ENCODE assay signal across 9 cellular contexts in genomic region chr11:125263268-125263790, GRCh38.
A peak's percentile ranks its signal among the peaks of the same experiment; 100 is the strongest.
DNase-seq lines count a peak whose midpoint lies in the region; ATAC-seq and TF ChIP-seq lines count a peak whose summit lies in the region.
"Had no signal": no experiment of that assay in that cellular context is flagged by ENCODE, and none has a peak within 500 bp of the region (broad histone marks: within the 10 kb centered on the region; RNA-seq: fewer than 3 reads in every experiment).

No MANE protein-coding gene starts in this region.

- H3K27me3 ChIP-seq in HAP-1 (ENCODE audit: low read depth) = no peaks in the 10 kb centered on the region
- no peaks in the 10 kb centered on the region for H3K27me3 ChIP-seq in brain microvascular endothelial cell (replicated peaks)

- no peaks in the 10 kb centered on the region for H3K36me3 Mint-ChIP-seq in activated T-cell treated with anti-CD3 and anti-CD28 coated beads, Interleukin-2, amount 50 U/mL, for 4 hours (ENCODE audit: insufficient read depth)
- no peaks in the 10 kb centered on the region for H3K36me3 Mint-ChIP-seq in stimulated activated memory B cell treated with anti-CD40 and anti-IgM and Interleukin-4, amounts not matched to agents 10 μg/mL and 1 μg/mL and 100 μg/mL, for 72 hours
- H3K36me3 Mint-ChIP-seq: activated naive CD8-positive, alpha-beta T cell had no signal

- peaks cover 8% of the 10 kb centered on the region for H3K4me1 ChIP-seq in HAP-1

- ATAC-seq in stimulated activated naive CD8-positive, alpha-beta T cell treated with anti-CD3 and anti-CD28 coated beads, Interleukin-15, amount 100 ng/mL, for 72 hours = no peak
- no peak for ATAC-seq in activated T-cell treated with anti-CD3 and anti-CD28 coated beads, Interleukin-2, amount 50 U/mL, for 4 hours
- ATAC-seq in stimulated activated memory B cell treated with anti-CD40 and anti-IgM and Interleukin-4, amounts not matched to agents 10 μg/mL and 1 μg/mL and 100 μg/mL, for 72 hours = no peak

- no peaks in the 10 kb centered on the region for H3K9me3 Mint-ChIP-seq in stimulated activated naive CD8-positive, alpha-beta T cell treated with anti-CD3 and anti-CD28 coated beads, Interleukin-15, amount 100 ng/mL, for 72 hours
- no peaks in the 10 kb centered on the region for H3K9me3 Mint-ChIP-seq in activated T-cell treated with anti-CD3 and anti-CD28 coated beads, Interleukin-2, amount 50 U/mL, for 4 hours
- no peaks in the 10 kb centered on the region for H3K9me3 Mint-ChIP-seq in stimulated activated memory B cell treated with anti-CD40 and anti-IgM and Interleukin-4, amounts not matched to agents 10 μg/mL and 1 μg/mL and 100 μg/mL, for 72 hours

- peak; percentile 39 to 69 for DNase-seq in HAP-1 (ENCODE audit: low spot score in 2 of 2)
- peak; percentile 100 for DNase-seq in brain microvascular endothelial cell
- DNase-seq in skeletal muscle cell (ENCODE audit: low read depth) = peak; percentile 99
- DNase-seq in stimulated activated naive CD8-positive, alpha-beta T cell treated with anti-CD3 and anti-CD28 coated beads, Interleukin-15, amount 100 ng/mL, for 72 hours = no peak
- DNase-seq in cerebellar nuclear complex (lab: John Stamatoyannopoulos, UW) = no peak
- DNase-seq in activated T-cell treated with anti-CD3 and anti-CD28 coated beads, Interleukin-2, amount 50 U/mL, for 4 hours = no peak

- H3K4me1 Mint-ChIP-seq in stimulated activated naive CD8-positive, alpha-beta T cell treated with anti-CD3 and anti-CD28 coated beads, Interleukin-15, amount 100 ng/mL, for 72 hours = peaks cover 10% of the 10 kb centered on the region
- H3K4me1 Mint-ChIP-seq in activated T-cell treated with anti-CD3 and anti-CD28 coated beads, Interleukin-2, amount 50 U/mL, for 4 hours (ENCODE audit: low read depth) = no peaks in the 10 kb centered on the region
- no peaks in the 10 kb centered on the region for H3K4me1 Mint-ChIP-seq in stimulated activated memory B cell treated with anti-CD40 and anti-IgM and Interleukin-4, amounts not matched to agents 10 μg/mL and 1 μg/mL and 100 μg/mL, for 72 hours

- no peak overlapping the region for H3K4me3 ChIP-seq in HAP-1
- no peak overlapping the region for H3K4me3 ChIP-seq in brain microvascular endothelial cell (ENCODE audit: low read depth, low read length)
- H3K4me3 ChIP-seq in iPS-18c (ENCODE audit: insufficient read depth, low read depth, low read length) = peak overlapping the region; percentile 28; the same call in 1 of the 2 replicates
- no peak overlapping the region for H3K4me3 ChIP-seq in skeletal muscle cell (ENCODE audit: low read depth, low read length)

- H3K9me3 ChIP-seq in HAP-1 (no peaks in the 10 kb centered on the region), iPS-18c (ENCODE audit: control insufficient read depth, insufficient read depth, low read length) (peaks cover 2% of the 10 kb centered on the region)

- in situ Hi-C loops in HAP-1 (cut with MboI; ENCODE audit: low sequenced_read_pairs) = no loop called here
- in situ Hi-C loops in brain microvascular endothelial cell (cut with HindIII; ENCODE audit: low pct_ligation_motif_present, low sequenced_read_pairs) = no loop called here

- H3K27ac Mint-ChIP-seq in stimulated activated naive CD8-positive, alpha-beta T cell treated with anti-CD3 and anti-CD28 coated beads, Interleukin-15, amount 100 ng/mL, for 72 hours = no peak overlapping the region
- H3K27ac Mint-ChIP-seq in stimulated activated memory B cell treated with anti-CD40 and anti-IgM and Interleukin-4, amounts not matched to agents 10 μg/mL and 1 μg/mL and 100 μg/mL, for 72 hours = no peak overlapping the region
- H3K27ac Mint-ChIP-seq: activated naive CD8-positive, alpha-beta T cell had no signal

- H3K27me3 Mint-ChIP-seq in stimulated activated naive CD8-positive, alpha-beta T cell treated with anti-CD3 and anti-CD28 coated beads, Interleukin-15, amount 100 ng/mL, for 72 hours = peaks cover 68% of the 10 kb centered on the region
- H3K27me3 Mint-ChIP-seq in activated T-cell treated with anti-CD3 and anti-CD28 coated beads, Interleukin-2, amount 50 U/mL, for 4 hours (ENCODE audit: low read depth) = peaks cover 39% of the 10 kb centered on the region
- peaks cover 53% of the 10 kb centered on the region for H3K27me3 Mint-ChIP-seq in stimulated activated memory B cell treated with anti-CD40 and anti-IgM and Interleukin-4, amounts not matched to agents 10 μg/mL and 1 μg/mL and 100 μg/mL, for 72 hours

- H3K27ac ChIP-seq in brain microvascular endothelial cell = peak overlapping the region; percentile 82

- H3K36me3 ChIP-seq in HAP-1 (replicated peaks) (no peaks in the 10 kb centered on the region), brain microvascular endothelial cell (replicated peaks) (no peaks in the 10 kb centered on the region)

- no peak overlapping the region for H3K4me3 Mint-ChIP-seq in stimulated activated naive CD8-positive, alpha-beta T cell treated with anti-CD3 and anti-CD28 coated beads, Interleukin-15, amount 100 ng/mL, for 72 hours
- H3K4me3 Mint-ChIP-seq in activated T-cell treated with anti-CD3 and anti-CD28 coated beads, Interleukin-2, amount 50 U/mL, for 4 hours = no peak overlapping the region
- H3K4me3 Mint-ChIP-seq in stimulated activated memory B cell treated with anti-CD40 and anti-IgM and Interleukin-4, amounts not matched to agents 10 μg/mL and 1 μg/mL and 100 μg/mL, for 72 hours = no peak overlapping the region
- H3K4me3 Mint-ChIP-seq: activated naive CD8-positive, alpha-beta T cell had no signal

- TF ChIP-seq CTCF in brain microvascular endothelial cell (IDR thresholded peaks at IDR 0.05; ENCODE audit: low read depth, low read length, missing control alignments) = no peak

Comparison
In these comparisons a context has a peak if more than half of its experiments do, and no peak if none do; other contexts are left out.
1. DNase-seq: peak in HAP-1 (2 of 2), brain microvascular endothelial cell (single experiment) and skeletal muscle cell (single experiment); none in stimulated activated naive CD8-positive, alpha-beta T cell treated with anti-CD3 and anti-CD28 coated beads, Interleukin-15, amount 100 ng/mL, for 72 hours (0 of 2), cerebellar nuclear complex (0 of 2) and activated T-cell treated with anti-CD3 and anti-CD28 coated beads, Interleukin-2, amount 50 U/mL, for 4 hours (single experiment).